In genomic region chrX:16839852-16840460, GRCh38 we compare ENCODE assay signal across 12 cellular contexts. TPM values are rescaled to one million over a fixed set of nuclear protein-coding genes. Genes with fewer than 3 reads are reported as not detected.
DNase-seq lines count a peak whose midpoint lies in the region; ATAC-seq and TF ChIP-seq lines count a peak whose summit lies in the region.
"Had no signal": no experiment of that assay in that cellular context is flagged by ENCODE, and none has a peak within 500 bp of the region (broad histone marks: within the 10 kb centered on the region; RNA-seq: fewer than 3 reads in every experiment).

No MANE protein-coding gene starts in this region.

- no peaks in the 10 kb centered on the region for H3K4me1 ChIP-seq in prostate gland (replicated peaks)

- H3K4me3 Mint-ChIP-seq in brain, result peak overlapping the region in 1 of 5 experiments; percentile 16
- no peak overlapping the region for H3K4me3 Mint-ChIP-seq in mesothelial cell of epicardium
- H3K4me3 Mint-ChIP-seq: natural killer cell treated with Interleukin-12 subunit alpha and Interleukin-12 subunit beta and Interleukin-15 and Interleukin-18, amount 100 ng/mL, for 72 hours had no signal

- H3K27ac ChIP-seq in prostate gland, result no peak overlapping the region

- peak; percentile 59 for DNase-seq in AG20443 (ENCODE audit: low spot score)
- DNase-seq in HT1080 (ENCODE audit: low read depth), result peak; percentile 25
- no peak for DNase-seq in mesothelial cell of epicardium (ENCODE audit: low spot score in 2 of 2, unreplicated experiment in 2 of 2)
- DNase-seq in prostate gland (ENCODE audit: low spot score), result no peak
- DNase-seq: foreskin melanocyte had no signal

- H3K27me3 Mint-ChIP-seq in brain (no peaks in the 10 kb centered on the region), mesothelial cell of epicardium (ENCODE audit: low read depth) (no peaks in the 10 kb centered on the region)
- H3K27me3 Mint-ChIP-seq: natural killer cell treated with Interleukin-12 subunit alpha and Interleukin-12 subunit beta and Interleukin-15 and Interleukin-18, amount 100 ng/mL, for 72 hours had no signal

- intact Hi-C loops in prostate gland (cut with DNase I), result loop anchor here (5.0 kb wide), 1 partner anchor 42 kb away; no protein-coding TSS in a partner anchor

- peaks cover 72% of the 10 kb centered on the region for H3K36me3 Mint-ChIP-seq in brain
- peaks cover 39% of the 10 kb centered on the region for H3K36me3 Mint-ChIP-seq in mesothelial cell of epicardium
- H3K36me3 Mint-ChIP-seq: natural killer cell treated with Interleukin-12 subunit alpha and Interleukin-12 subunit beta and Interleukin-15 and Interleukin-18, amount 100 ng/mL, for 72 hours had no signal

- no peak for ATAC-seq in GM21526 (IDR thresholded peaks at IDR 0.05; ENCODE audit: low FRiP score, unreplicated experiment)
- ATAC-seq in HG02763 (IDR thresholded peaks at IDR 0.05; ENCODE audit: unreplicated experiment), result no peak
- no peak for ATAC-seq in GM18873 (IDR thresholded peaks at IDR 0.05; ENCODE audit: low FRiP score, unreplicated experiment)
- ATAC-seq: HepG2; natural killer cell treated with Interleukin-12 subunit alpha and Interleukin-12 subunit beta and Interleukin-15 and Interleukin-18, amount 100 ng/mL, for 72 hours; Panc1 had no signal

- no peaks in the 10 kb centered on the region for H3K27me3 ChIP-seq in prostate gland (replicated peaks; ENCODE audit: insufficient read depth)

- H3K36me3 ChIP-seq in prostate gland, result no peaks in the 10 kb centered on the region

- H3K9me3 ChIP-seq in prostate gland, result no peaks in the 10 kb centered on the region

- TF ChIP-seq CTCF in brain (conservative IDR thresholded peaks at IDR 0.05) (no peak), mesothelial cell of epicardium (IDR thresholded peaks at IDR 0.05; ENCODE audit: unreplicated experiment) (no peak), prostate gland (IDR thresholded peaks at IDR 0.05) (no peak)

- TF ChIP-seq POLR2A in prostate gland (IDR thresholded peaks at IDR 0.05), result no peak

- H3K27ac Mint-ChIP-seq in brain, result peak overlapping the region in 3 of 5 experiments; percentile 60 to 96 (median 78)
- H3K27ac Mint-ChIP-seq in mesothelial cell of epicardium, result peak overlapping the region; percentile 88
- H3K27ac Mint-ChIP-seq: natural killer cell treated with Interleukin-12 subunit alpha and Interleukin-12 subunit beta and Interleukin-15 and Interleukin-18, amount 100 ng/mL, for 72 hours had no signal

- WGBS in prostate gland, result 78% methylated on average over 13 of the region's 14 CpGs

- H3K4me1 Mint-ChIP-seq in brain (peaks cover 43% of the 10 kb centered on the region), mesothelial cell of epicardium (peaks cover 80% of the 10 kb centered on the region)

- H3K9me3 Mint-ChIP-seq in brain, result no peaks in the 10 kb centered on the region
- no peaks in the 10 kb centered on the region for H3K9me3 Mint-ChIP-seq in mesothelial cell of epicardium
- H3K9me3 Mint-ChIP-seq: natural killer cell treated with Interleukin-12 subunit alpha and Interleukin-12 subunit beta and Interleukin-15 and Interleukin-18, amount 100 ng/mL, for 72 hours had no signal

- no peak overlapping the region for H3K4me3 ChIP-seq in prostate gland

RNA-seq across cellular contexts. Expression of gene RBBP7, which starts 30.2 kb away (rescaled TPM):
- 157 and 177 TPM in 2 replicates for total RNA-seq in HT1080 (2014; rRNA removed; shearing (Covaris generic))
- 150 and 159 TPM in 2 replicates for polyA plus RNA-seq in HT1080 (2015; cell fraction: cytosol; rRNA removed)
- polyA plus RNA-seq in HT1080 (2015; cell fraction: nucleus; rRNA removed), result 229 TPM in 2 replicates
- polyA plus RNA-seq in brain (ENCODE audit: insufficient read depth, low read depth, low replicate concordance), result 129 TPM
- total RNA-seq in mesothelial cell of epicardium (221 to 229 TPM (median 225 TPM) in 3 replicates), prostate gland (100 to 1,000 TPM in 1 of 2 donors, 10 to 100 TPM in 1; 88.0 to 256 TPM)

RNA-seq across cellular contexts. Expression of gene TXLNG, which starts 53.7 kb away (rescaled TPM):
- total RNA-seq in HT1080 (2014; rRNA removed; shearing (Covaris generic)), result 14.1 and 15.7 TPM in 2 replicates
- polyA plus RNA-seq in HT1080 (2015; cell fraction: cytosol; rRNA removed), result 14.0 and 17.6 TPM in 2 replicates
- polyA plus RNA-seq in HT1080 (2015; cell fraction: nucleus; rRNA removed), result 27.9 and 28.7 TPM in 2 replicates
- 7.8 TPM for polyA plus RNA-seq in brain (ENCODE audit: insufficient read depth, low read depth, low replicate concordance)
- 24.4 to 25.4 TPM (median 24.7 TPM) in 3 replicates for total RNA-seq in mesothelial cell of epicardium
- total RNA-seq in prostate gland, result 10 to 100 TPM in 1 of 2 donors, 1 to 10 TPM in 1; 8.6 to 12.8 TPM

Comparison
In these comparisons a context has a peak if more than half of its experiments do, and no peak if none do; other contexts are left out.
1. DNase-seq: peak in AG20443 (single experiment) and HT1080 (single experiment); none in mesothelial cell of epicardium (0 of 2) and prostate gland (single experiment).